In the genomic region with DNA sequence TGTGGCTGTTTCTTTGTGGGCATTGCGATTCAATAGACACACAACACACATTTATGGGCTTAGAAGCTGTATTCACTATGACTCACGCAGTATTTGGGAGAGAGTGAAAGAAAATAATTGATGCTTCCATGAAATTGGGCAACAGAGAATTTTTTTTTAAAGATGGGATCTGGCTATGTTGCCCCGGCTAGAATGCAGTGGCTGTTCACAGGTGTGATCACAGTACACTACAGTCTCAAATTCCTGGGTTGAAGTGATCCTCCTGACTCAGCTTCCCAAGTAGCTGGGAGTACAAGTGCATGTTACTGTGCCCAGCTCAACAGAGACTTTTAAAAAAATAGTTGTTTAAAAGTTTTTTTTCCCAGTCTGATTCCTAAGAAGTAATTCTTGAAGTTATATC, we compare ENCODE assay signal across 10 cellular contexts.
"Had no signal": no experiment of that assay in that cellular context is flagged by ENCODE, and none has a peak within 500 bp of the region (broad histone marks: within the 10 kb centered on the region; RNA-seq: fewer than 3 reads in every experiment).

No MANE protein-coding gene starts in this region.

- H3K9ac ChIP-seq: GM23248 had no signal

- H3K27ac Mint-ChIP-seq: GM23338, H9, HFFc6 had no signal

- H3K4me2 ChIP-seq: GM23338 had no signal

- DNase-seq: GM23248, GOT3, H7, H9, HCEC 1CT, HFFc6 had no signal

- H3K4me3 Mint-ChIP-seq: GM23338, H9, HFFc6 had no signal

- FAIRE-seq: H54 had no signal

- H3K27ac ChIP-seq: GM23248 had no signal

- ATAC-seq: GM23338, HCT116 had no signal

- H3K4me1 ChIP-seq: HAP-1 had no signal

- H3K9me3 ChIP-seq: HAP-1 had no signal

- H2AFZ ChIP-seq: GM23248, GM23338 had no signal

- H3K4me1 Mint-ChIP-seq: H9 had no signal

- H3K36me3 ChIP-seq: HAP-1 had no signal

- H3K4me3 ChIP-seq: GM23248, GM23338, HAP-1 had no signal

- H3K9me3 Mint-ChIP-seq: GM23338, H9, HFFc6 had no signal
